33 cellular contexts compared by ENCODE assay signal in genomic region chr12:102110782-102111181, GRCh38.
"Had no signal": no experiment of that assay in that cellular context is flagged by ENCODE, and none has a peak within 500 bp of the region (broad histone marks: within the 10 kb centered on the region; RNA-seq: fewer than 3 reads in every experiment).

No MANE protein-coding gene starts in this region.

- H3K4me1 ChIP-seq: adrenal gland, body of pancreas, breast epithelium had no signal

- H3K4me3 ChIP-seq: adrenal gland, body of pancreas, breast epithelium had no signal

- FAIRE-seq: astrocyte, TTC549 had no signal

- DNase-seq: activated B cell treated with CpG ODN at 0.5 μM for 24 hours; activated CD4-positive, alpha-beta memory T cell treated with anti-CD3 and anti-CD28 coated beads for 36 hours; activated CD4-positive, alpha-beta T cell treated with anti-CD3 and anti-CD28 coated beads for 4 hours; activated CD4-positive, alpha-beta T cell treated with anti-CD3 and anti-CD28 coated beads, Interleukin-2, amount 10 ng/mL, durations not matched to agents 24 days and 14 days; activated CD4-positive, alpha-beta T cell treated with anti-CD3 and anti-CD28 coated beads, Interleukin-2, amount 50 U/mL, for 1 hour; activated CD4-positive, alpha-beta T cell treated with anti-CD3 and anti-CD28 coated beads, Interleukin-2, amount 50 U/mL, for 4 hours; activated CD4-positive, CD25-positive, alpha-beta regulatory T cell treated with anti-CD3 and anti-CD28 coated beads, Interleukin-2, amount 50 U/mL, for 72 hours; activated CD8-positive, alpha-beta memory T cell treated with anti-CD3 and anti-CD28 coated beads, Interleukin-2, amount 50 U/mL, for 4 hours; activated CD8-positive, alpha-beta T cell treated with anti-CD3 and anti-CD28 coated beads for 36 hours; activated effector memory CD4-positive, alpha-beta T cell treated with anti-CD3 and anti-CD28 coated beads, Interleukin-2, amount 50 U/mL, for 16 hours; activated gamma-delta T cell treated with Interleukin-2 at 50 U/mL for 16 hours; activated naive CD4-positive, alpha-beta T cell; activated naive CD4-positive, alpha-beta T cell treated with anti-CD3 and anti-CD28 coated beads for 36 hours; activated naive CD4-positive, alpha-beta T cell treated with anti-CD3 and anti-CD28 coated beads, Interleukin-2, amount 50 U/mL, for 16 hours; activated naive CD8-positive, alpha-beta T cell treated with anti-CD3 and anti-CD28 coated beads for 36 hours; activated T-cell treated with anti-CD3 and anti-CD28 coated beads for 4 hours; activated T-cell treated with anti-CD3 and anti-CD28 coated beads, Interleukin-2, amount 50 U/mL, for 1 hour; activated T-cell treated with anti-CD3 and anti-CD28 coated beads, Interleukin-2, amount 50 U/mL, for 4 hours; activated T-cell treated with anti-CD3 and anti-CD28 coated beads, Interleukin-2, amount 50 U/mL, for 72 hours; adrenal gland; amniotic stem cell; aorta; body of pancreas; brain microvascular endothelial cell; central memory CD4-positive, alpha-beta T cell; T-helper 2 cell; T-helper 9 cell had no signal

- H3K9me3 ChIP-seq: adrenal gland, body of pancreas, breast epithelium had no signal

- H3K27ac ChIP-seq: adrenal gland, body of pancreas, brain microvascular endothelial cell, breast epithelium, VCaP had no signal

- ATAC-seq: activated CD8-positive, alpha-beta T cell treated with anti-CD3 and anti-CD28 coated beads for 36 hours; activated naive CD4-positive, alpha-beta T cell treated with anti-CD3 and anti-CD28 coated beads, Interleukin-2, amount 50 U/mL, for 72 hours; activated T-cell treated with anti-CD3 and anti-CD28 coated beads, Interleukin-2, amount 50 U/mL, for 4 hours; activated T-cell treated with anti-CD3 and anti-CD28 coated beads, Interleukin-2, amount 50 U/mL, for 72 hours; activated T-helper 17 cell treated with anti-CD3 and anti-CD28 coated beads, Interleukin-2, amount 50 U/mL, for 72 hours; body of pancreas had no signal

- H3K27me3 ChIP-seq: adrenal gland, body of pancreas, brain microvascular endothelial cell, breast epithelium had no signal
